11 cellular contexts compared by ENCODE assay signal in the genomic region with DNA sequence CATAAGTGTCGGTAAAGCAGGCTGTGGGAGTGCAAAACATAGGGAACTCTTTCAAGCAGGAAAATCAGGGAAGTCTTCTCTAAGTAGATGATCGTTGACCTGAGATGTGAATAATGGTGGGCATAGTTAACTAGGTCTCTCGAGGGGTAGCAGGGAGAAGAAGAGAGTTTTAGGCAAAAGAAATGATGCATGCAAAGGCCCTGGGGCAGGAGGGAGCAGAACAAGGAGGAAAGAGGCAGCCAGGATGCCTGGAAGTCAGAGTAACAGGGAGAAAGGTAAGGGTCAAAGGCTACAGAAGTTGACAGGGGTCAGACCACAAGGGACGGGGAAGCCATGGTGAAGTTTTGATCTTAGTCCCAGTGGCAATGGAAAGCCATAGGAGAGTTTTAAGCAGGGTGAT. TPM values are rescaled to one million over a fixed set of nuclear protein-coding genes. Genes with fewer than 3 reads are reported as not detected.
"Had no signal": no experiment of that assay in that cellular context is flagged by ENCODE, and none has a peak within 500 bp of the region (broad histone marks: within the 10 kb centered on the region; RNA-seq: fewer than 3 reads in every experiment).

No MANE protein-coding gene starts in this region.

- H3K4me1 ChIP-seq: HAP-1 had no signal

- H3K36me3 ChIP-seq: HAP-1 had no signal

- H2AFZ ChIP-seq: GM23248 had no signal

- H3K27ac ChIP-seq: GM23248 had no signal

- H3K4me3 ChIP-seq: GM23248, HAP-1, K562 had no signal

- DNase-seq: GOT3, H7, Karpas-422, KG1 had no signal

- H3K9me3 ChIP-seq: HAP-1 had no signal

- ATAC-seq: K562 had no signal

- H3K9ac ChIP-seq: GM23248 had no signal

RNA-seq across cellular contexts. Expression of a gene that starts 47.8 kb away (rescaled TPM):
- total RNA-seq: GM23248, H4, HFFc6, HT-29, IMR-90, K562 had no signal
- polyA plus RNA-seq: GM23248, IMR-90, K562 had no signal
